ENCODE assay signal across 11 cellular contexts in the genomic region with DNA sequence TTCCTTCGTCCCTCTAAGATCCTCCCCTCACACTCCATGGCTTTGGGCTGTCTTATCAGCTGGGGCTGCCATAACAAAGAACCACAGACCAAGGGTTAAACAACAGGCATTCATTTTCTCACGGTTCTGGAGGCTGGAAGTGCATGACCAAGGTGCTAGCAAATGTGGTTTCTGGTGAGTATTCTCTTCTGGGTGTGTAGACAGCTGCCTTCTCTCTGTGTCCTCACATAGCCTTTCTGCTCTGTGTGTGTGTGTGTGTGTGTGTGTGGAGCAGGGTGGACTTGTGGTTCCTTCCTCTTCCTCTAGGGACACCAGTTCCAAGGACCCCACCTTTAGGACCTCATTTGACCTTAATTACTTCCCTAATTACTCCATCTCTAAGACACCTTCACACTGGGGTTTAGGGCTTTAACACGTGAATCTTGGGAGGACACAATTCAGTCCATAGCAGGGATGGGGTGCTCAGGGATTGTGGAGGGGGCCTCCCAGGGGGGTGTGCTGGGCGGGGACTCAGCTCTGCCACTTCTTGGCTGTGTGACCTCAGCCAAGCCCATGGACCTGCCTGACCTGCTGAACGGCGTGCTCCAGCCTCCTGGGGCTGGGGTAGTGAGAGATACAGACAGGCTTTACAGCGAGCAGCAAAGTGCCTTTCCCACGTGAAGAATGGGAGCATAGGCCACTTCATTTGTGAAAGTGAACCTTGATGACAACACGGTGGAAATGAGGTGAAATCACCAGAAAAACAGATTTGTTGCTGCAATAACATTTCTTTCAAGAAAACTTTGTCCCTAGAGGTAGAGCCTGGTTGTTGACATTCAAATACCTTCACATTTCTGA. TPM values are rescaled to one million over a fixed set of nuclear protein-coding genes. Genes with fewer than 3 reads are reported as not detected.
DNase-seq lines count a peak whose midpoint lies in the region; ATAC-seq and TF ChIP-seq lines count a peak whose summit lies in the region.
"Had no signal": no experiment of that assay in that cellular context is flagged by ENCODE, and none has a peak within 500 bp of the region (broad histone marks: within the 10 kb centered on the region; RNA-seq: fewer than 3 reads in every experiment).

No MANE protein-coding gene starts in this region.

- no peak overlapping the region for H3K4me3 ChIP-seq in cardiac fibroblast (replicated peaks in 1 of 2; ENCODE audit: low read depth in 2 of 2, low read length in 2 of 2)
- H3K4me3 ChIP-seq: lung had no signal

- peak overlapping the region; percentile 90 for H3K4me3 Mint-ChIP-seq in natural killer cell
- no peak overlapping the region for H3K4me3 Mint-ChIP-seq in stimulated activated memory B cell treated with anti-CD40 and anti-IgM and Interleukin-4, amounts not matched to agents 10 μg/mL and 1 μg/mL and 100 μg/mL, for 72 hours
- H3K4me3 Mint-ChIP-seq: activated T-cell treated with anti-CD3 and anti-CD28 coated beads, Interleukin-2, amount 50 U/mL, for 4 hours had no signal

- H3K9me3 Mint-ChIP-seq in natural killer cell = no peaks in the 10 kb centered on the region
- no peaks in the 10 kb centered on the region for H3K9me3 Mint-ChIP-seq in stimulated activated memory B cell treated with anti-CD40 and anti-IgM and Interleukin-4, amounts not matched to agents 10 μg/mL and 1 μg/mL and 100 μg/mL, for 72 hours
- H3K9me3 Mint-ChIP-seq: activated T-cell treated with anti-CD3 and anti-CD28 coated beads, Interleukin-2, amount 50 U/mL, for 4 hours had no signal

- in situ Hi-C loops in KBM-7 (cut with MboI; ENCODE audit: low pct_unique_long_range_greater_than_20kb, low sequenced_read_pairs) = no loop called here
- in situ Hi-C loops in G401 (cut with HindIII; ENCODE audit: low sequenced_read_pairs) = no loop called here

- intact Hi-C loops in natural killer cell (cut with micrococcal nuclease) = loop anchor here (1.0 to 2.0 kb wide), 2 partner anchors 38 to 71 kb away; a partner anchor contains a TSS

- H3K36me3 Mint-ChIP-seq in natural killer cell = no peaks in the 10 kb centered on the region
- no peaks in the 10 kb centered on the region for H3K36me3 Mint-ChIP-seq in stimulated activated memory B cell treated with anti-CD40 and anti-IgM and Interleukin-4, amounts not matched to agents 10 μg/mL and 1 μg/mL and 100 μg/mL, for 72 hours

- ATAC-seq in natural killer cell (peak; percentile 92 to 97 (median 93)), HG02870 (IDR thresholded peaks at IDR 0.05; ENCODE audit: unreplicated experiment) (no peak)
- no peak for ATAC-seq in stimulated activated memory B cell treated with anti-CD40 and anti-IgM and Interleukin-4, amounts not matched to agents 10 μg/mL and 1 μg/mL and 100 μg/mL, for 72 hours
- ATAC-seq: activated T-cell treated with anti-CD3 and anti-CD28 coated beads, Interleukin-2, amount 50 U/mL, for 4 hours had no signal

- TF ChIP-seq CTCF in cardiac fibroblast (IDR thresholded peaks at IDR 0.05; ENCODE audit: low read depth, low read length) (no peak), natural killer cell (IDR thresholded peaks at IDR 0.05) (peak; percentile 40)

- H3K27ac Mint-ChIP-seq in natural killer cell = peak overlapping the region; percentile 74 to 78
- no peak overlapping the region for H3K27ac Mint-ChIP-seq in stimulated activated memory B cell treated with anti-CD40 and anti-IgM and Interleukin-4, amounts not matched to agents 10 μg/mL and 1 μg/mL and 100 μg/mL, for 72 hours

- H3K4me1 Mint-ChIP-seq in natural killer cell = peaks cover 42 to 52% of the 10 kb centered on the region in 2 donors
- peaks cover 5% of the 10 kb centered on the region for H3K4me1 Mint-ChIP-seq in stimulated activated memory B cell treated with anti-CD40 and anti-IgM and Interleukin-4, amounts not matched to agents 10 μg/mL and 1 μg/mL and 100 μg/mL, for 72 hours

- DNase-seq in DMS53 (lab: John Stamatoyannopoulos, UW) = peak; percentile 66
- DNase-seq in KBM-7 = peak; percentile 7
- peak; percentile 3 to 33 for DNase-seq in cardiac fibroblast (ENCODE audit: low read depth in 2 of 2)
- DNase-seq in natural killer cell = peak; percentile 56
- DNase-seq in G401 (ENCODE audit: low spot score) = no peak
- no peak for DNase-seq in dermis blood vessel endothelial cell
- DNase-seq: activated T-cell treated with anti-CD3 and anti-CD28 coated beads, Interleukin-2, amount 50 U/mL, for 4 hours; NCI-H187 treated with DMSO at 0.1 percent for 48 hours had no signal

- H3K27me3 Mint-ChIP-seq in natural killer cell (ENCODE audit: low read depth in 2 of 2) = peaks cover 54 to 56% of the 10 kb centered on the region in 2 donors
- peaks cover 67% of the 10 kb centered on the region for H3K27me3 Mint-ChIP-seq in stimulated activated memory B cell treated with anti-CD40 and anti-IgM and Interleukin-4, amounts not matched to agents 10 μg/mL and 1 μg/mL and 100 μg/mL, for 72 hours

RNA-seq across cellular contexts. Expression of a gene that starts 38.1 kb away (rescaled TPM):
- total RNA-seq in natural killer cell = 1 to 10 TPM; 4.4 to 5.5 (median 4.6) TPM
- not detected in 2 replicates for total RNA-seq in G401 (2014; rRNA removed; shearing (Covaris generic))
- 14.0 and 16.8 TPM in 2 replicates for total RNA-seq in dermis blood vessel endothelial cell

Comparison
In these comparisons a context has a peak if more than half of its experiments do, and no peak if none do; other contexts are left out.
1. DNase-seq: peak in DMS53 (single experiment), KBM-7 (single experiment), cardiac fibroblast (2 of 2) and natural killer cell (single experiment); none in G401 (single experiment) and dermis blood vessel endothelial cell (single experiment).
2. ATAC-seq: peak in natural killer cell (3 of 3); none in stimulated activated memory B cell treated with anti-CD40 and anti-IgM and Interleukin-4, amounts not matched to agents 10 μg/mL and 1 μg/mL and 100 μg/mL, for 72 hours (single experiment) and HG02870 (single experiment).